Comparison of ENCODE assay signal across 8 cellular contexts in the genomic region with DNA sequence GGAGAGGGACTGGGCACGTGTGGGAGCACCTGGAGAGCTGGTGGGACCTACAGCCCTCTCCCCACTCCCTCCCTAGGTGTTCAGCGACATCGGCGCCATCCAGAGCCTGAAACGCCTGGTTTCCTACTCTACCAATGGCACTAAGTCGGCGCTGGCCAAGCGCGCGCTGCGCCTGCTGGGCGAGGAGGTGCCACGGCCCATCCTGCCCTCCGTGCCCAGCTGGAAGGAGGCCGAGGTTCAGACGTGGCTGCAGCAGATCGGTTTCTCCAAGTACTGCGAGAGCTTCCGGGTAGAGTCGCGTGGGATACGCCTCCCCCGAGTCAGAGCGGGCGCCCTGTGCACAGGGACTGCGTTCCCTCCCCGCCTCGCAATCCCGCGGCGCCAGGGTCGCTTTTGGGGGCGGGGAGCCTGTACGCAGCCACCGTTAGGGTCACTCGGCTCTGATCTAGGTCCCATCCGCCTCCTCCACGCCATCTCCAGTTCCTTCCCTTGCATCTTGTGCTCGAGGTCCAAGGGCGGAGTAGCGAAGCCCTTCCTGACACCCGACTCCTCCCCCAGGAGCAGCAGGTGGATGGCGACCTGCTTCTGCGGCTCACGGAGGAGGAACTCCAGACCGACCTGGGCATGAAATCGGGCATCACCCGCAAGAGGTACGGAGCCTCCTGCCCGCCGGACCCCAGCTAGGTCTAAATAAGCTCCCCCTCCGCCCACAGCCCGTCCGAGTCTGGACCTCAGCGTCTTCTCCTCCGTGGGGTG. TPM values are rescaled to one million over a fixed set of nuclear protein-coding genes. Genes with fewer than 3 reads are reported as not detected.
DNase-seq lines count a peak whose midpoint lies in the region; ATAC-seq and TF ChIP-seq lines count a peak whose summit lies in the region.

No MANE protein-coding gene starts in this region.

- 28% methylated on average over 56 of the region's 56 CpGs for WGBS in right cardiac atrium
- 37% methylated on average over 56 of the region's 56 CpGs for WGBS in smooth muscle cell (ENCODE audit: low lambda C conversion rate)

- ATAC-seq in GM21528 (IDR thresholded peaks at IDR 0.05; ENCODE audit: low FRiP score, unreplicated experiment) (peak; percentile 67), right cardiac atrium (peak; percentile 82 to 87)

- H3K9ac ChIP-seq in BLaER1 treated with 17β-estradiol and CSF1 and Interleukin-3, amounts not matched to agents 10 nM and 100 nM = peak overlapping the region; percentile 20 to 76 (median 62)
- H3K9ac ChIP-seq in smooth muscle cell (ENCODE audit: low read depth) = no peak overlapping the region

- DNase-seq in NCI-H526 treated with DMSO at 0.1 percent for 48 hours (lab: John Stamatoyannopoulos, UW) = peak; percentile 79
- peak; percentile 43 for DNase-seq in activated T-helper 1 cell treated with Interleukin-2 at 50 U/mL for 16 hours (ENCODE audit: low read depth)
- DNase-seq in right cardiac atrium = peak; percentile 51 to 83 (median 72)
- DNase-seq in smooth muscle cell (lab: John Stamatoyannopoulos, UW; ENCODE audit: unreplicated experiment) = no peak
- no peak for DNase-seq in uterus
- DNase-seq in occipital lobe (lab: John Stamatoyannopoulos, UW) = no peak

- peak overlapping the region; percentile 81 to 98 (median 94) for H3K4me2 ChIP-seq in BLaER1 treated with 17β-estradiol and CSF1 and Interleukin-3, amounts not matched to agents 10 nM and 100 nM
- H3K4me2 ChIP-seq in smooth muscle cell = peak overlapping the region; percentile 62

- peak overlapping the region in 8 of 11 experiments; percentile 4 to 58 (median 26); a peak in 9 of 22 replicates for H3K27ac ChIP-seq in BLaER1 treated with 17β-estradiol and CSF1 and Interleukin-3, amounts not matched to agents 10 nM and 100 nM
- H3K27ac ChIP-seq in right cardiac atrium (ENCODE audit: low read length) (no peak overlapping the region), smooth muscle cell (ENCODE audit: low read depth) (no peak overlapping the region), uterus (no peak overlapping the region)

- intact Hi-C loops in right cardiac atrium (cut with DNase I) (no loop called here), uterus (cut with DNase I; ENCODE audit: low total_unique reads) (no loop called here)

- H3K27me3 ChIP-seq in BLaER1 treated with 17β-estradiol and CSF1 and Interleukin-3, amounts not matched to agents 10 nM and 100 nM = peaks cover 18 to 36% (median 29%) of the 10 kb centered on the region in 11 experiments
- H3K27me3 ChIP-seq in right cardiac atrium (ENCODE audit: control insufficient read depth, insufficient read depth) (no peaks in the 10 kb centered on the region), smooth muscle cell (ENCODE audit: low read depth) (peaks cover 27% of the 10 kb centered on the region), uterus (no peaks in the 10 kb centered on the region)

- H2AFZ ChIP-seq in smooth muscle cell (ENCODE audit: low read depth) = no peak overlapping the region

- H3K4me1 ChIP-seq in BLaER1 treated with 17β-estradiol and CSF1 and Interleukin-3, amounts not matched to agents 10 nM and 100 nM = peaks cover 17 to 32% (median 29%) of the 10 kb centered on the region in 10 experiments; a peak in 19 of 20 replicates
- H3K4me1 ChIP-seq in right cardiac atrium (ENCODE audit: control insufficient read depth, insufficient read depth, low read length) (no peaks in the 10 kb centered on the region), smooth muscle cell (ENCODE audit: low read depth) (no peaks in the 10 kb centered on the region), uterus (no peaks in the 10 kb centered on the region)

- no peaks in the 10 kb centered on the region for H3K79me2 ChIP-seq in smooth muscle cell (ENCODE audit: low read depth)

- no peak for TF ChIP-seq CTCF in smooth muscle cell (IDR thresholded peaks at IDR 0.05; ENCODE audit: borderline replicate concordance, insufficient read depth, poor library complexity, severe bottlenecking)
- no peak for TF ChIP-seq CTCF in uterus (IDR thresholded peaks at IDR 0.05)

- H3K4me3 ChIP-seq in BLaER1 treated with 17β-estradiol and CSF1 and Interleukin-3, amounts not matched to agents 10 nM and 100 nM = peak overlapping the region; percentile 52 to 70 (median 58)
- H3K4me3 ChIP-seq in right cardiac atrium (ENCODE audit: low read length) = peak overlapping the region; percentile 11
- H3K4me3 ChIP-seq in smooth muscle cell = peak overlapping the region; percentile 32
- peak overlapping the region in 1 of 2 donors; percentile 16 for H3K4me3 ChIP-seq in uterus

- peaks cover 0 to 56% (median 8%) of the 10 kb centered on the region in 11 experiments; a peak in 11 of 22 replicates for H4K20me1 ChIP-seq in BLaER1 treated with 17β-estradiol and CSF1 and Interleukin-3, amounts not matched to agents 10 nM and 100 nM
- H4K20me1 ChIP-seq in smooth muscle cell (ENCODE audit: low read depth) = peaks cover 53% of the 10 kb centered on the region

- H3F3A ChIP-seq in smooth muscle cell (ENCODE audit: low read depth) = no peaks in the 10 kb centered on the region

- peaks cover 18 to 47% (median 31%) of the 10 kb centered on the region in 11 experiments; a peak in 21 of 22 replicates for H3K36me3 ChIP-seq in BLaER1 treated with 17β-estradiol and CSF1 and Interleukin-3, amounts not matched to agents 10 nM and 100 nM
- H3K36me3 ChIP-seq in smooth muscle cell (ENCODE audit: low read depth) = peaks cover 3% of the 10 kb centered on the region
- H3K36me3 ChIP-seq in uterus = no peaks in the 10 kb centered on the region

- peak in 1 of 2 donors; percentile 40 for TF ChIP-seq POLR2A in uterus (IDR thresholded peaks at IDR 0.05)

- no peaks in the 10 kb centered on the region for H3K9me3 ChIP-seq in BLaER1 treated with 17β-estradiol and CSF1 and Interleukin-3, amounts not matched to agents 10 nM and 100 nM (replicated peaks in 1 of 11)
- H3K9me3 ChIP-seq in right cardiac atrium (ENCODE audit: control insufficient read depth, low read length) (no peaks in the 10 kb centered on the region), smooth muscle cell (replicated peaks; ENCODE audit: low read depth) (no peaks in the 10 kb centered on the region), uterus (no peaks in the 10 kb centered on the region)

RNA-seq across cellular contexts. Expression of a gene that starts 13.0 kb away (rescaled TPM):
- total RNA-seq in right cardiac atrium = 1 to 10 TPM; 5.8 to 8.9 (median 7.1) TPM
- 4.0 TPM for polyA plus RNA-seq in right cardiac atrium
- 8.2 and 13.4 TPM in 2 replicates for total RNA-seq in smooth muscle cell
- polyA plus RNA-seq in smooth muscle cell = 8.3 and 8.7 TPM in 2 replicates
- 10 to 100 TPM in 3 of 4 donors, 1 to 10 TPM in 1; 5.3 to 24.4 (median 17.2) TPM for total RNA-seq in uterus
- 17.8 TPM for total RNA-seq in occipital lobe

RNA-seq across cellular contexts. Expression of a gene that starts 14.4 kb away (rescaled TPM):
- total RNA-seq in right cardiac atrium = 10 to 100 TPM in 1 of 4 donors, 1 to 10 TPM in 3; 3.8 to 10.5 (median 4.1) TPM
- 3.8 TPM for polyA plus RNA-seq in right cardiac atrium
- 60.3 and 90.5 TPM in 2 replicates for total RNA-seq in smooth muscle cell
- polyA plus RNA-seq in smooth muscle cell = 71.2 and 90.3 TPM in 2 replicates
- 1 to 10 TPM in 1 of 4 donors, under 1 TPM in 2, not detected in 1; 0.51 to 2.1 (median 0.69) TPM for total RNA-seq in uterus
- 0.31 TPM for total RNA-seq in occipital lobe

RNA-seq across cellular contexts. Expression of a gene that starts 19.5 kb away (rescaled TPM):
- not detected for total RNA-seq in right cardiac atrium
- polyA plus RNA-seq in right cardiac atrium = not detected
- not detected in 2 replicates for total RNA-seq in smooth muscle cell
- not detected in 2 replicates for polyA plus RNA-seq in smooth muscle cell
- total RNA-seq in uterus = not detected
- not detected for total RNA-seq in occipital lobe

RNA-seq across cellular contexts. Expression of a gene that starts 21.6 kb away (rescaled TPM):
- total RNA-seq in right cardiac atrium = 1 to 10 TPM; 5.3 to 9.2 (median 7.6) TPM
- 3.0 TPM for polyA plus RNA-seq in right cardiac atrium
- total RNA-seq in smooth muscle cell = 5.1 and 20.9 TPM in 2 replicates
- 7.0 and 10.3 TPM in 2 replicates for polyA plus RNA-seq in smooth muscle cell
- total RNA-seq in uterus = 10 to 100 TPM in 1 of 4 donors, 1 to 10 TPM in 3; 1.5 to 17.6 (median 4.7) TPM
- 21.1 TPM for total RNA-seq in occipital lobe

RNA-seq across cellular contexts. Expression of a gene that starts 27.1 kb away (rescaled TPM):
- total RNA-seq in right cardiac atrium = 10 to 100 TPM; 97.1 to 99.8 (median 98.6) TPM
- 95.6 TPM for polyA plus RNA-seq in right cardiac atrium
- total RNA-seq in smooth muscle cell = 52.6 and 55.0 TPM in 2 replicates
- 82.9 and 83.2 TPM in 2 replicates for polyA plus RNA-seq in smooth muscle cell
- 10 to 100 TPM; 37.7 to 53.0 (median 41.2) TPM for total RNA-seq in uterus
- 39.6 TPM for total RNA-seq in occipital lobe

Comparison
In these comparisons a context has a peak if more than half of its experiments do, and no peak if none do; other contexts are left out.
1. H3K27ac ChIP-seq: peak in BLaER1 treated with 17β-estradiol and CSF1 and Interleukin-3, amounts not matched to agents 10 nM and 100 nM (8 of 11); none in right cardiac atrium (single experiment), smooth muscle cell (single experiment) and uterus (0 of 2).
2. DNase-seq: peak in NCI-H526 treated with DMSO at 0.1 percent for 48 hours (single experiment), activated T-helper 1 cell treated with Interleukin-2 at 50 U/mL for 16 hours (single experiment) and right cardiac atrium (3 of 3); none in smooth muscle cell (single experiment), uterus (0 of 2) and occipital lobe (single experiment).